Comparison of ENCODE assay signal across 7 cellular contexts in genomic region chr1:41919764-41920397, GRCh38. TPM values are rescaled to one million over a fixed set of nuclear protein-coding genes. Genes with fewer than 3 reads are reported as not detected.
DNase-seq lines count a peak whose midpoint lies in the region; ATAC-seq lines count a peak whose summit lies in the region.

No MANE protein-coding gene starts in this region.

- H3K27me3 Mint-ChIP-seq in activated naive CD8-positive, alpha-beta T cell treated with anti-CD3 and anti-CD28 coated beads for 36 hours: no peaks in the 10 kb centered on the region

- peaks cover 4% of the 10 kb centered on the region for H3K9me3 Mint-ChIP-seq in activated naive CD8-positive, alpha-beta T cell treated with anti-CD3 and anti-CD28 coated beads for 36 hours

- peaks cover 1% of the 10 kb centered on the region for H3K36me3 Mint-ChIP-seq in activated naive CD8-positive, alpha-beta T cell treated with anti-CD3 and anti-CD28 coated beads for 36 hours

- peaks cover 52% of the 10 kb centered on the region for H3K4me1 Mint-ChIP-seq in activated naive CD8-positive, alpha-beta T cell treated with anti-CD3 and anti-CD28 coated beads for 36 hours

- H3K4me3 Mint-ChIP-seq in activated naive CD8-positive, alpha-beta T cell treated with anti-CD3 and anti-CD28 coated beads for 36 hours: peak overlapping the region; percentile 85

- peak; percentile 75 for ATAC-seq in GM19023 (IDR thresholded peaks at IDR 0.05; ENCODE audit: unreplicated experiment)
- peak; percentile 78 for ATAC-seq in HG03460 (IDR thresholded peaks at IDR 0.05; ENCODE audit: unreplicated experiment)
- ATAC-seq in HG02973 (IDR thresholded peaks at IDR 0.05; ENCODE audit: unreplicated experiment): no peak

- peak; percentile 91 for DNase-seq in SK-N-DZ (ENCODE audit: low spot score)
- peak; percentile 88 for DNase-seq in activated naive CD8-positive, alpha-beta T cell treated with anti-CD3 and anti-CD28 coated beads for 36 hours
- DNase-seq in kidney glomerular epithelial cell (lab: John Stamatoyannopoulos, UW): peak; percentile 15
- DNase-seq in stimulated activated CD4-positive, alpha-beta T cell treated with anti-CD3 and anti-CD28 coated beads, Interleukin-4, amount 100 ng/mL, for 48 hours (ENCODE audit: low read depth in 2 of 2): peak; percentile 72 to 78

- peak overlapping the region; percentile 89 for H3K27ac Mint-ChIP-seq in activated naive CD8-positive, alpha-beta T cell treated with anti-CD3 and anti-CD28 coated beads for 36 hours

RNA-seq across cellular contexts. Expression of gene HIVEP3, which starts 1.2 kb away (rescaled TPM):
- 0.52 and 1.8 TPM in 2 replicates for polyA plus RNA-seq in SK-N-DZ (2014; cell fraction: cytosol; rRNA removed)
- polyA plus RNA-seq in SK-N-DZ (2014; cell fraction: nucleus; rRNA removed): 0.33 and 0.89 TPM in 2 replicates
- total RNA-seq in activated naive CD8-positive, alpha-beta T cell treated with anti-CD3 and anti-CD28 coated beads for 36 hours: 10 to 100 TPM; 19.4 to 21.3 TPM

Comparison
In these comparisons a context has a peak if more than half of its experiments do, and no peak if none do; other contexts are left out.
1. DNase-seq: peak in every context shown above with its lines; median percentile 91 in SK-N-DZ; 88 in activated naive CD8-positive, alpha-beta T cell treated with anti-CD3 and anti-CD28 coated beads for 36 hours; 75 in stimulated activated CD4-positive, alpha-beta T cell treated with anti-CD3 and anti-CD28 coated beads, Interleukin-4, amount 100 ng/mL, for 48 hours; 15 in kidney glomerular epithelial cell.